ENCODE assay signal across 21 cellular contexts in the genomic region with DNA sequence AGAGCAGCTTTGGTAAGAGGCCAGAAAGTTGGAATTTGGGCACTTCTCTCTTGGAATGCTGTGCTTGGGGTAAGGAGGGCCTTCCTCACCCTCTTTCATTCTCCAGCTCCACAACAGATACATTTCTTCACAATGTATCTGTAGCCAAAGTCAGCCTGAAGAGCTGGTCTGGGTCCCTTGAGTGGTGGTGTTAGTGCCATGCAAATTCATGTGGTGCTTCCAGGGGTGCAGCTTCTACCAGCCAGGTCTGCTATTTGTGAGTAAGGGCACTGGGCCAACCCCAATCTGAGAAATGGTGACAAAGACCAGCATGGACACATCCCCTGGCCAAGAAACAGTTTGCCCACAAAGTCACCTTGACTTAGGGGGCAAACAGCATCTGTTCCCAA. TPM values are rescaled to one million over a fixed set of nuclear protein-coding genes. Genes with fewer than 3 reads are reported as not detected.
A peak's percentile ranks its signal among the peaks of the same experiment; 100 is the strongest.
DNase-seq lines count a peak whose midpoint lies in the region; ATAC-seq and TF ChIP-seq lines count a peak whose summit lies in the region.
"Had no signal": no experiment of that assay in that cellular context is flagged by ENCODE, and none has a peak within 500 bp of the region (broad histone marks: within the 10 kb centered on the region; RNA-seq: fewer than 3 reads in every experiment).

No MANE protein-coding gene starts in this region.

- no peak overlapping the region for H3K4me2 ChIP-seq in OCI-LY7 (ENCODE audit: low read length)
- H3K4me2 ChIP-seq: BLaER1 had no signal

- H4K20me1 ChIP-seq in OCI-LY7 (ENCODE audit: insufficient read depth, low read length), result no peaks in the 10 kb centered on the region

- no peak overlapping the region for H2AFZ ChIP-seq in OCI-LY7 (ENCODE audit: low read length)

- H3K9me3 ChIP-seq in heart left ventricle (no peaks in the 10 kb centered on the region), right atrium auricular region (no peaks in the 10 kb centered on the region), OCI-LY7 (ENCODE audit: low read length) (no peaks in the 10 kb centered on the region)
- H3K9me3 ChIP-seq: BLaER1, Caco-2 had no signal

- CTCF ChIA-PET in OCI-LY7 (lab: Charles Lee; ENCODE audit: unreplicated experiment), result no interaction called here

- ATAC-seq in heart left ventricle, result no peak
- ATAC-seq in Right ventricle myocardium inferior, result no peak
- ATAC-seq: CD8-positive, alpha-beta T cell; GM12878 had no signal

- peaks cover 7% of the 10 kb centered on the region for H3K36me3 Mint-ChIP-seq in osteocyte (ENCODE audit: unreplicated experiment)

- H3K27ac ChIP-seq in heart left ventricle (peak overlapping the region in 1 of 12 donors; percentile 60), right atrium auricular region (no peak overlapping the region), OCI-LY7 (ENCODE audit: low read depth, low read length, poor library complexity, severe bottlenecking) (no peak overlapping the region)
- H3K27ac ChIP-seq: 22Rv1, BLaER1, C4-2B had no signal

- TF ChIP-seq CTCF in heart left ventricle (IDR thresholded peaks at IDR 0.05) (no peak), right atrium auricular region (IDR thresholded peaks at IDR 0.05) (no peak), osteocyte (IDR thresholded peaks at IDR 0.05) (no peak), OCI-LY7 (conservative IDR thresholded peaks at IDR 0.05; ENCODE audit: low read length) (no peak)

- H3K27ac Mint-ChIP-seq in osteocyte (ENCODE audit: unreplicated experiment), result no peak overlapping the region
- H3K27ac Mint-ChIP-seq: B cell; CD8-positive, alpha-beta T cell had no signal

- H3K9me2 ChIP-seq in OCI-LY7 (ENCODE audit: insufficient read depth, low read length), result no peaks in the 10 kb centered on the region

- H3K36me3 ChIP-seq in heart left ventricle (peaks cover 0 to 14% (median 3%) of the 10 kb centered on the region in 9 donors), right atrium auricular region (peaks cover 13% of the 10 kb centered on the region), OCI-LY7 (ENCODE audit: insufficient read depth, low read length) (no peaks in the 10 kb centered on the region; the same call in 1 of the 2 replicates)

- H3K4me3 ChIP-seq in heart left ventricle (no peak overlapping the region), right atrium auricular region (no peak overlapping the region), OCI-LY7 (ENCODE audit: low read depth, low read length, poor library complexity, severe bottlenecking) (no peak overlapping the region)
- H3K4me3 ChIP-seq: BLaER1, GM12878 had no signal

- no peaks in the 10 kb centered on the region for H3K27me3 ChIP-seq in heart left ventricle
- H3K27me3 ChIP-seq in right atrium auricular region, result no peaks in the 10 kb centered on the region

- H3K9me3 Mint-ChIP-seq in osteocyte (ENCODE audit: unreplicated experiment), result peaks cover 3% of the 10 kb centered on the region
- H3K9me3 Mint-ChIP-seq: CD8-positive, alpha-beta T cell had no signal

- H3K27me3 Mint-ChIP-seq in osteocyte (ENCODE audit: unreplicated experiment), result no peaks in the 10 kb centered on the region
- H3K27me3 Mint-ChIP-seq: B cell; CD4-positive, CD25-positive, alpha-beta regulatory T cell had no signal

- H3K4me1 Mint-ChIP-seq in osteocyte (ENCODE audit: unreplicated experiment), result no peaks in the 10 kb centered on the region
- H3K4me1 Mint-ChIP-seq: B cell had no signal

- no TSS peak for BruUV-seq in OCI-LY7 (replicated peaks; lab: Mats Ljungman, UMichigan)

- intact Hi-C loops in cardiac septum (cut with DNase I) (no loop called here), heart left ventricle (cut with DNase I) (no loop called here), Right ventricle myocardium inferior (cut with DNase I) (no loop called here), OCI-LY7 (cut with micrococcal nuclease; ENCODE audit: unreplicated experiment) (no loop called here)

- H3K79me2 ChIP-seq in OCI-LY7 (ENCODE audit: insufficient read depth, low read depth, low read length), result no peaks in the 10 kb centered on the region

- H3K4me1 ChIP-seq in heart left ventricle (peaks cover 0 to 33% (median 6%) of the 10 kb centered on the region in 12 donors), right atrium auricular region (peaks cover 0 to 14% of the 10 kb centered on the region in 2 donors), OCI-LY7 (ENCODE audit: insufficient read depth, low read length, poor library complexity, severe bottlenecking) (no peaks in the 10 kb centered on the region)
- H3K4me1 ChIP-seq: BLaER1 had no signal

- DNase-seq in cardiac septum (ENCODE audit: low spot score) (peak; percentile 24), heart left ventricle (no peak), right atrium auricular region (ENCODE audit: low spot score) (peak; percentile 43), Right ventricle myocardium inferior (ENCODE audit: missing footprints) (no peak), osteocyte (ENCODE audit: extremely low spot score, unreplicated experiment) (peak; percentile 63), OCI-LY7 (ENCODE audit: low spot score) (no peak), NCI-H1694 (lab: John Stamatoyannopoulos, UW) (no peak)
- DNase-seq: Caco-2; CD4-positive, CD25-positive, alpha-beta regulatory T cell; DMS153; DND-41; GDM1; GOT3; HCEC 1CT had no signal

- TF ChIP-seq POLR2A in heart left ventricle (IDR thresholded peaks at IDR 0.05), result no peak

- H3K4me3 Mint-ChIP-seq in osteocyte (ENCODE audit: unreplicated experiment), result no peak overlapping the region
- H3K4me3 Mint-ChIP-seq: B cell; CD4-positive, CD25-positive, alpha-beta regulatory T cell; CD8-positive, alpha-beta T cell had no signal

- POLR2A ChIA-PET in OCI-LY7 (lab: Charles Lee), result no interaction called here

RNA-seq across cellular contexts. Expression of a gene that starts 17.8 kb away (rescaled TPM):
- total RNA-seq in cardiac septum (3.9 TPM), heart left ventricle (1 to 10 TPM; 3.6 to 5.6 (median 4.5) TPM), right atrium auricular region (1 to 10 TPM; 3.5 to 4.1 TPM), Right ventricle myocardium inferior (4.1 TPM), osteocyte (4.8 and 5.0 TPM in 2 replicates), OCI-LY7 (2022) (7.4 TPM in 2 replicates)
- 1 to 10 TPM; 1.7 to 2.6 TPM for polyA plus RNA-seq in heart left ventricle
- 7.0 and 7.1 TPM in 2 replicates for total RNA-seq in OCI-LY7 (2014; rRNA removed; shearing (Covaris generic))

RNA-seq across cellular contexts. Expression of a gene that starts 42.7 kb away (rescaled TPM):
- total RNA-seq in cardiac septum, result 4.1 TPM
- 1 to 10 TPM; 2.2 to 5.1 (median 3.0) TPM for total RNA-seq in heart left ventricle
- polyA plus RNA-seq in heart left ventricle, result 1 to 10 TPM; 1.4 to 3.7 TPM
- under 1 TPM in 1 of 2 donors, not detected in 1; 0.85 TPM for total RNA-seq in right atrium auricular region
- total RNA-seq in Right ventricle myocardium inferior, result 2.5 TPM
- not detected in 2 replicates for total RNA-seq in osteocyte
- 0.66 and 1.5 TPM in 2 replicates for total RNA-seq in OCI-LY7 (2014; rRNA removed; shearing (Covaris generic))
- 0.30 and 0.51 TPM in 2 replicates for total RNA-seq in OCI-LY7 (2022)
- total RNA-seq: Caco-2; CD4-positive, CD25-positive, alpha-beta regulatory T cell; CD8-positive, alpha-beta T cell; GM12878 had no signal
- polyA plus RNA-seq: AG04450 had no signal

Comparison
In these comparisons a context has a peak if more than half of its experiments do, and no peak if none do; other contexts are left out.
1. DNase-seq: peak in cardiac septum (single experiment), right atrium auricular region (single experiment) and osteocyte (single experiment); none in heart left ventricle (0 of 5), Right ventricle myocardium inferior (single experiment), OCI-LY7 (single experiment) and NCI-H1694 (single experiment).